ENCODE assay signal across 1 cellular context in genomic region chr16:2516391-2517240, GRCh38.
TF ChIP-seq lines count a peak whose summit lies in the region.

No MANE protein-coding gene starts in this region.

TF ChIP-seq in WTC11, 78 proteins besides CTCF, POLR2A, EP300 and RAD21 (continued from another document):
- TF ChIP-seq HMGXB4 (CRISPR knock-in tag; IDR thresholded peaks at IDR 0.05) = no peak
- no peak for TF ChIP-seq JAZF1 (CRISPR knock-in tag; IDR thresholded peaks at IDR 0.05)
- TF ChIP-seq E2F4 (CRISPR knock-in tag; IDR thresholded peaks at IDR 0.05; ENCODE audit: borderline replicate concordance, low read depth) = no peak
- TF ChIP-seq ZNF263 (CRISPR knock-in tag; IDR thresholded peaks at IDR 0.05; ENCODE audit: low read depth) = no peak
- TF ChIP-seq CREM (CRISPR knock-in tag; IDR thresholded peaks at IDR 0.05) = no peak
- TF ChIP-seq ZNF512 (CRISPR knock-in tag; IDR thresholded peaks at IDR 0.05; ENCODE audit: borderline replicate concordance) = no peak
- TF ChIP-seq CBFB (CRISPR knock-in tag; IDR thresholded peaks at IDR 0.05; ENCODE audit: low read depth) = no peak
- TF ChIP-seq PRDM15 (CRISPR knock-in tag; IDR thresholded peaks at IDR 0.05) = no peak
- TF ChIP-seq PRRX2 (CRISPR knock-in tag; IDR thresholded peaks at IDR 0.05) = no peak
- no peak for TF ChIP-seq FOXJ3 (CRISPR knock-in tag; IDR thresholded peaks at IDR 0.05; ENCODE audit: borderline replicate concordance)
- no peak for TF ChIP-seq FOXP4 (CRISPR knock-in tag; IDR thresholded peaks at IDR 0.05)
- no peak for TF ChIP-seq ZMAT4 (CRISPR knock-in tag; IDR thresholded peaks at IDR 0.05)
